In the genomic region with DNA sequence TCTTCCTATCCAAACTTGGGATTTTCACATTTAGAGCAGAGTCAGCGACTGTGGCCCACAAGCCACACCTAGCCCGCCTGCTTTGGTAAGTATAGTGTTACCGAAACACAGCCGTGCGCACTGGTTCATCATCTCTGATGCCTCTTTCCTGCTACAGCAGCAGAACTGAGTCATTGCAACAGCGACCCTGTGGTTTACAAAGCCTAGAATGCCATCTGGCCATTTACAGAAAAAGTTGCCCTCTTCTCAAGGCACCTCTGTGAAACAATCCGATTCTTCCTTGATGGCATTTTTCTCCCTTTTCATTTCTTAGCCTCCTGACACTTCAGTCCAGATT, we compare ENCODE assay signal across 11 cellular contexts. TPM values are rescaled to one million over a fixed set of nuclear protein-coding genes. Genes with fewer than 3 reads are reported as not detected.
DNase-seq lines count a peak whose midpoint lies in the region; ATAC-seq, FAIRE-seq and TF ChIP-seq lines count a peak whose summit lies in the region.
"Had no signal": no experiment of that assay in that cellular context is flagged by ENCODE, and none has a peak within 500 bp of the region (broad histone marks: within the 10 kb centered on the region; RNA-seq: fewer than 3 reads in every experiment).

No MANE protein-coding gene starts in this region.

- no peaks in the 10 kb centered on the region for H3K9me3 Mint-ChIP-seq in activated T-cell treated with anti-CD3 and anti-CD28 coated beads, Interleukin-2, amount 50 U/mL, for 4 hours

- H3K27me3 Mint-ChIP-seq in activated T-cell treated with anti-CD3 and anti-CD28 coated beads, Interleukin-2, amount 50 U/mL, for 4 hours (ENCODE audit: low read depth): no peaks in the 10 kb centered on the region

- no peak for TF ChIP-seq POLR2A in tibial nerve (IDR thresholded peaks at IDR 0.05)

- peak overlapping the region in 1 of 2 experiments; percentile 5 for H3K4me3 ChIP-seq in neutrophil (ENCODE audit: low read depth in 1 of 2, low read length in 1 of 2)
- H3K4me3 ChIP-seq in tibial nerve: no peak overlapping the region
- no peak overlapping the region for H3K4me3 ChIP-seq in small intestine (ENCODE audit: low read depth in 1 of 2, low read length in 2 of 2)
- H3K4me3 ChIP-seq: sigmoid colon had no signal

- no peak for TF ChIP-seq EP300 in tibial nerve (IDR thresholded peaks at IDR 0.05)

- 64 to 81% methylated on average over 7 of the region's 7 CpGs for WGBS in tibial nerve, 2 donors
- WGBS in small intestine, 3 donors: 64 to 77% (median 70%) methylated on average over 7 of the region's 7 CpGs

- H3K36me3 ChIP-seq in neutrophil (peaks cover 16% of the 10 kb centered on the region), tibial nerve (peaks cover 0 to 60% (median 0%) of the 10 kb centered on the region in 3 donors), small intestine (ENCODE audit: control insufficient read depth in 2 of 2, insufficient read depth in 2 of 2, low read length in 2 of 2) (peaks cover 1 to 8% of the 10 kb centered on the region in 2 donors)

- TF ChIP-seq CTCF in neutrophil (IDR thresholded peaks at IDR 0.05) (no peak), tibial nerve (IDR thresholded peaks at IDR 0.05) (no peak)

- H3K9me3 ChIP-seq in neutrophil (no peaks in the 10 kb centered on the region), tibial nerve (no peaks in the 10 kb centered on the region), small intestine (ENCODE audit: control insufficient read depth, low read depth) (no peaks in the 10 kb centered on the region)
- H3K9me3 ChIP-seq: sigmoid colon had no signal

- no peak for FAIRE-seq in small intestine (lab: Jason Lieb, UNC)

- DNase-seq in NOMO-1 (lab: John Stamatoyannopoulos, UW; ENCODE audit: unreplicated experiment in 2 of 2): peak; percentile 9 to 28
- no peak for DNase-seq in NOMO-1 treated with dmso at 0.1 percent for 144 hours (lab: John Stamatoyannopoulos, UW; ENCODE audit: unreplicated experiment)
- DNase-seq in Kasumi-1 (lab: John Stamatoyannopoulos, UW): peak; percentile 81 to 82
- DNase-seq in activated T-cell treated with anti-CD3 and anti-CD28 coated beads, Interleukin-2, amount 50 U/mL, for 4 hours: no peak
- no peak for DNase-seq in tibial nerve (ENCODE audit: low spot score in 2 of 2)
- DNase-seq in RPMI8226: no peak
- no peak for DNase-seq in small intestine
- DNase-seq: foreskin keratinocyte, NCI-H526 treated with DMSO at 0.1 percent for 48 hours, sigmoid colon had no signal

- H3K4me3 Mint-ChIP-seq in activated T-cell treated with anti-CD3 and anti-CD28 coated beads, Interleukin-2, amount 50 U/mL, for 4 hours: no peak overlapping the region

- H3K4me1 ChIP-seq in neutrophil (ENCODE audit: control insufficient read depth in 1 of 2, insufficient read depth in 1 of 2, low read depth in 1 of 2, low read length in 1 of 2) (peaks cover 10 to 11% of the 10 kb centered on the region in 2 experiments), tibial nerve (no peaks in the 10 kb centered on the region), small intestine (ENCODE audit: control insufficient read depth in 2 of 2, insufficient read depth in 1 of 2, low read depth in 1 of 2, low read length in 1 of 2) (no peaks in the 10 kb centered on the region)
- H3K4me1 ChIP-seq: foreskin keratinocyte had no signal

- H3K4me1 Mint-ChIP-seq in activated T-cell treated with anti-CD3 and anti-CD28 coated beads, Interleukin-2, amount 50 U/mL, for 4 hours (ENCODE audit: low read depth): no peaks in the 10 kb centered on the region

- H3K27ac ChIP-seq in neutrophil (peak overlapping the region; percentile 46), tibial nerve (no peak overlapping the region), small intestine (ENCODE audit: low read depth in 1 of 2, low read length in 1 of 2) (no peak overlapping the region)
- H3K27ac ChIP-seq: foreskin keratinocyte had no signal

- ATAC-seq in activated T-cell treated with anti-CD3 and anti-CD28 coated beads, Interleukin-2, amount 50 U/mL, for 4 hours: peak; percentile 51 to 72
- ATAC-seq: foreskin keratinocyte had no signal

- H3K27me3 ChIP-seq in neutrophil: no peaks in the 10 kb centered on the region
- no peaks in the 10 kb centered on the region for H3K27me3 ChIP-seq in tibial nerve
- H3K27me3 ChIP-seq in small intestine (ENCODE audit: control insufficient read depth in 2 of 2, insufficient read depth in 2 of 2, low read length in 2 of 2): no peaks in the 10 kb centered on the region
- H3K27me3 ChIP-seq: foreskin keratinocyte, sigmoid colon had no signal

- H3K36me3 Mint-ChIP-seq in activated T-cell treated with anti-CD3 and anti-CD28 coated beads, Interleukin-2, amount 50 U/mL, for 4 hours (ENCODE audit: insufficient read depth): peaks cover 30% of the 10 kb centered on the region

RNA-seq across cellular contexts. Expression of gene IAH1, which starts 10.7 kb away (rescaled TPM):
- total RNA-seq in activated T-cell treated with anti-CD3 and anti-CD28 coated beads, Interleukin-2, amount 50 U/mL, for 4 hours: 10 to 100 TPM; 39.0 to 40.6 (median 40.3) TPM
- 10 to 100 TPM; 41.9 to 55.1 (median 50.9) TPM for total RNA-seq in tibial nerve
- 10 to 100 TPM; 50.5 to 79.2 (median 58.6) TPM for polyA plus RNA-seq in small intestine

RNA-seq across cellular contexts. Expression of gene CPSF3, which starts 40.2 kb away (rescaled TPM):
- total RNA-seq in activated T-cell treated with anti-CD3 and anti-CD28 coated beads, Interleukin-2, amount 50 U/mL, for 4 hours: 10 to 100 TPM; 61.8 to 66.6 (median 63.5) TPM
- total RNA-seq in tibial nerve: 10 to 100 TPM; 18.6 to 43.9 (median 25.0) TPM
- polyA plus RNA-seq in small intestine: 10 to 100 TPM; 11.1 to 21.7 (median 15.2) TPM

RNA-seq across cellular contexts. Expression of gene ITGB1BP1, which starts 40.3 kb away (rescaled TPM):
- 100 to 1,000 TPM in 2 of 3 donors, 10 to 100 TPM in 1; 90.2 to 137 (median 119) TPM for total RNA-seq in activated T-cell treated with anti-CD3 and anti-CD28 coated beads, Interleukin-2, amount 50 U/mL, for 4 hours
- 10 to 100 TPM; 65.9 to 97.3 (median 89.0) TPM for total RNA-seq in tibial nerve
- 10 to 100 TPM; 30.6 to 50.8 (median 38.1) TPM for polyA plus RNA-seq in small intestine

Comparison
In these comparisons a context has a peak if more than half of its experiments do, and no peak if none do; other contexts are left out.
1. DNase-seq: peak in NOMO-1 (2 of 2) and Kasumi-1 (2 of 2); none in NOMO-1 treated with dmso at 0.1 percent for 144 hours (single experiment), activated T-cell treated with anti-CD3 and anti-CD28 coated beads, Interleukin-2, amount 50 U/mL, for 4 hours (single experiment), tibial nerve (0 of 2), RPMI8226 (single experiment) and small intestine (single experiment).